ENCODE assay signal across 28 cellular contexts in the genomic region with DNA sequence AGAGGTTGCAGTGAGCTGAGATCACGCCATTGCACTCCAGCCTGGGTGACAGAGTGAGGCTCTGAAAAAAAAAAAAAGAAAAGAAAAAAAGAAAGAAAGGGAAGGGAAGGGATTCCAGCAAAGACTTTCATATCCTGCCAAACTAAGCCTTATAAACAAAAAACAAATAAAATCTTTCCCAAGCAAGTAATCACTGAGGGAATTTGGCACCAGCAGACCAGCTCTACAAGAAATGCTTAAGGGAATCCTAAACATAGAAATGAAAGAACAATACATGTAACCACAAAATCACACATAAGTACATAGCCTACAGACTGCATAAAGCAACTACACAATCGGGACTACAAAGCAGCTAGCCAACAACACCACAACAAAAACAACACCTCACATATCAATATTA.
"Had no signal": no experiment of that assay in that cellular context is flagged by ENCODE, and none has a peak within 500 bp of the region (broad histone marks: within the 10 kb centered on the region; RNA-seq: fewer than 3 reads in every experiment).

No MANE protein-coding gene starts in this region.

- H3K4me1 ChIP-seq: colonic mucosa, gastroesophageal sphincter, psoas muscle, spleen, thyroid gland had no signal

- H3K36me3 ChIP-seq: colonic mucosa, gastroesophageal sphincter, heart right ventricle, left ventricle myocardium inferior, lower lobe of right lung, spleen, stomach, thyroid gland had no signal

- H3K4me3 Mint-ChIP-seq: central memory CD8-positive, alpha-beta T cell; dendritic cell treated with granulocyte-macrophage colony-stimulating factor and Interleukin-4, amounts not matched to agents 40 ng/mL and 50 ng/mL, for 4 days; endodermal cell; nephron progenitor cell had no signal

- H3K27ac ChIP-seq: colonic mucosa, epithelial cell of prostate, gastroesophageal sphincter, heart right ventricle, left ventricle myocardium inferior, lower lobe of right lung, psoas muscle, skin epidermis, spleen, stomach, thyroid gland had no signal

- H3K27me3 ChIP-seq: colonic mucosa, gastroesophageal sphincter, heart right ventricle, spleen, stomach, thyroid gland had no signal

- H3K4me1 Mint-ChIP-seq: endodermal cell had no signal

- H3K4me3 ChIP-seq: colonic mucosa, gastroesophageal sphincter, heart right ventricle, left ventricle myocardium inferior, lower lobe of right lung, psoas muscle, skin epidermis, spleen, stomach, thyroid gland had no signal

- DNase-seq: colonic mucosa; effector CD8-positive, alpha-beta T cell; endodermal cell; heart right ventricle; hippocampal formation; immature natural killer cell; islet precursor cell; kidney glomerular epithelial cell; left colon; left ventricle myocardium inferior; lower lobe of right lung; naive thymus-derived CD8-positive, alpha-beta T cell; nephron progenitor cell; nucleus accumbens; psoas muscle; right cardiac atrium; spleen; stimulated activated CD8-positive, alpha-beta memory T cell treated with anti-CD3 and anti-CD28 coated beads, Interleukin-4, amount 100 ng/mL, for 48 hours; stimulated activated naive CD4-positive, alpha-beta T cell treated with Interleukin-2 at 50 U/mL for 16 hours; stomach; thyroid gland; trophoblast cell had no signal

- H3K9me3 Mint-ChIP-seq: endodermal cell, nephron progenitor cell had no signal

- H3K9me3 ChIP-seq: colonic mucosa, left ventricle myocardium inferior, lower lobe of right lung, psoas muscle, thyroid gland had no signal

- ATAC-seq: esophagus mucosa; gastroesophageal sphincter; heart right ventricle; left colon; lower lobe of right lung; naive thymus-derived CD8-positive, alpha-beta T cell; psoas muscle; right cardiac atrium had no signal

- H3K27me3 Mint-ChIP-seq: central memory CD8-positive, alpha-beta T cell; naive thymus-derived CD8-positive, alpha-beta T cell had no signal

- H3K27ac Mint-ChIP-seq: dendritic cell treated with granulocyte-macrophage colony-stimulating factor and Interleukin-4, amounts not matched to agents 40 ng/mL and 50 ng/mL, for 4 days; endodermal cell; nephron progenitor cell had no signal
